ENCODE assay signal across 11 cellular contexts in the genomic region with DNA sequence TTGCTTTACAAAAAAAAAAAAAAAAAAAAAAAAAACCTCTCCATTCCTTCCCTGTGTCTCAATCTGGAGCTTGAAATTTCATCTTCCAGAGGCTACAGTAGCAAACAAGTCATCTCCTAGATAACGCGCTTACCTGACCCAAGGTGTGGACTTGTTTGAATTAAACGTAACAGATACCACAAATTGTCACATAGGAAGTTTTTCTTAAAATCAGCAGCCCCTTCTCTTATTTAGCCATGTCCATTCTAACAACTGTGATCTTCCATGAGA. TPM values are rescaled to one million over a fixed set of nuclear protein-coding genes. Genes with fewer than 3 reads are reported as not detected.
A peak's percentile ranks its signal among the peaks of the same experiment; 100 is the strongest.
DNase-seq lines count a peak whose midpoint lies in the region; ATAC-seq and TF ChIP-seq lines count a peak whose summit lies in the region.
"Had no signal": no experiment of that assay in that cellular context is flagged by ENCODE, and none has a peak within 500 bp of the region (broad histone marks: within the 10 kb centered on the region; RNA-seq: fewer than 3 reads in every experiment).

No MANE protein-coding gene starts in this region.

- H3K79me2 ChIP-seq in GM23248 (ENCODE audit: insufficient read depth) (peaks cover 67% of the 10 kb centered on the region), OCI-LY7 (ENCODE audit: insufficient read depth, low read depth, low read length) (peaks cover 41% of the 10 kb centered on the region; the same call in 1 of the 2 replicates)

- no TSS peak for BruUV-seq in OCI-LY7 (replicated peaks; lab: Mats Ljungman, UMichigan)

- peak overlapping the region; percentile 90 for H3K4me3 ChIP-seq in GM23248
- peak overlapping the region; percentile 91 for H3K4me3 ChIP-seq in OCI-LY7 (ENCODE audit: low read depth, low read length, poor library complexity, severe bottlenecking)
- H3K4me3 ChIP-seq in endocrine pancreas (ENCODE audit: control insufficient read depth, insufficient read depth, low read length) = peak overlapping the region; percentile 80
- peak overlapping the region in 2 of 4 donors; percentile 65 to 98 for H3K4me3 ChIP-seq in sigmoid colon
- no peak overlapping the region for H3K4me3 ChIP-seq in BE2C (ENCODE audit: low read depth, low read length)
- H3K4me3 ChIP-seq: SJSA1 had no signal

- TF ChIP-seq CTCF in OCI-LY7 (conservative IDR thresholded peaks at IDR 0.05; ENCODE audit: low read length) (no peak), sigmoid colon (IDR thresholded peaks at IDR 0.05) (no peak), BE2C (IDR thresholded peaks at IDR 0.05; ENCODE audit: low read depth, low read length) (no peak)

- no peak for TF ChIP-seq EP300 in sigmoid colon (IDR thresholded peaks at IDR 0.05)

- no peaks in the 10 kb centered on the region for H3F3A ChIP-seq in GM23248 (ENCODE audit: insufficient read depth)

- H3K9ac ChIP-seq in GM23248 (no peak overlapping the region), endocrine pancreas (ENCODE audit: control insufficient read depth, insufficient read depth, low read length) (no peak overlapping the region)

- DNase-seq in GM23248 (no peak), OCI-LY7 (ENCODE audit: low spot score) (no peak), sigmoid colon (no peak), BE2C (no peak), hepatic stellate cell (ENCODE audit: low spot score) (no peak)
- DNase-seq: foreskin melanocyte, left ventricle myocardium inferior, NCI-H510A treated with DMSO at 0.1 percent for 48 hours had no signal

- intact Hi-C loops in OCI-LY7 (cut with micrococcal nuclease; ENCODE audit: unreplicated experiment) = loop anchor here (10.0 kb wide), 1 partner anchor 49 kb away; no protein-coding TSS in a partner anchor
- intact Hi-C loops in sigmoid colon (cut with DNase I) = no loop called here

- no peak overlapping the region for H3K27ac ChIP-seq in GM23248
- no peak overlapping the region for H3K27ac ChIP-seq in OCI-LY7 (ENCODE audit: low read depth, low read length, poor library complexity, severe bottlenecking)
- peak overlapping the region in 3 of 4 donors; percentile 84 to 94 (median 94) for H3K27ac ChIP-seq in sigmoid colon
- H3K27ac ChIP-seq: SJSA1 had no signal

- H3K4me1 ChIP-seq in GM23248 (ENCODE audit: insufficient read depth) = peaks cover 16% of the 10 kb centered on the region
- peaks cover 46% of the 10 kb centered on the region for H3K4me1 ChIP-seq in OCI-LY7 (ENCODE audit: insufficient read depth, low read length, poor library complexity, severe bottlenecking)
- H3K4me1 ChIP-seq in endocrine pancreas (ENCODE audit: control insufficient read depth, insufficient read depth, low read length) = peaks cover 27% of the 10 kb centered on the region
- peaks cover 0 to 70% (median 66%) of the 10 kb centered on the region in 4 donors for H3K4me1 ChIP-seq in sigmoid colon
- peaks cover 3% of the 10 kb centered on the region for H3K4me1 ChIP-seq in BE2C

- POLR2A ChIA-PET in OCI-LY7 (lab: Charles Lee) = interaction anchor here (0.6 to 0.8 kb wide), 4 partner anchors 19 to 103 kb away, joined by 3 to 6 read pairs (median 4); no protein-coding TSS in a partner anchor

- H3K4me2 ChIP-seq in GM23248 (ENCODE audit: unreplicated experiment) = no peak overlapping the region
- peak overlapping the region; percentile 91 for H3K4me2 ChIP-seq in OCI-LY7 (ENCODE audit: low read length)

- WGBS in GM23248 (ENCODE audit: low coverage in 1 of 2, low lambda C conversion rate in 2 of 2, missing lambda C conversion rate in 2 of 2), 2 experiments = 85 to 86% methylated on average over 3 of the region's 3 CpGs
- 83 to 91% methylated on average over 3 of the region's 3 CpGs for WGBS in sigmoid colon, 2 donors

- TF ChIP-seq POLR2A in sigmoid colon (IDR thresholded peaks at IDR 0.05) = no peak

- H3K36me3 ChIP-seq in GM23248 (ENCODE audit: low read depth) (no peaks in the 10 kb centered on the region), OCI-LY7 (ENCODE audit: insufficient read depth, low read length) (no peaks in the 10 kb centered on the region), endocrine pancreas (ENCODE audit: control insufficient read depth, insufficient read depth, low read length) (no peaks in the 10 kb centered on the region), sigmoid colon (no peaks in the 10 kb centered on the region), BE2C (no peaks in the 10 kb centered on the region)
- H3K36me3 ChIP-seq: left ventricle myocardium inferior had no signal

- CTCF ChIA-PET in OCI-LY7 (lab: Charles Lee; ENCODE audit: unreplicated experiment) = interaction anchor here (1.1 kb wide), 1 partner anchor 52 kb away, joined by 3 read pairs; no protein-coding TSS in a partner anchor

- H3K27me3 ChIP-seq in GM23248 (replicated peaks; ENCODE audit: insufficient read depth) = no peaks in the 10 kb centered on the region
- H3K27me3 ChIP-seq in endocrine pancreas (ENCODE audit: control insufficient read depth, insufficient read depth, low read length) = no peaks in the 10 kb centered on the region
- no peaks in the 10 kb centered on the region for H3K27me3 ChIP-seq in sigmoid colon
- H3K27me3 ChIP-seq in BE2C = no peaks in the 10 kb centered on the region
- H3K27me3 ChIP-seq: SJSA1 had no signal

- H4K20me1 ChIP-seq in GM23248 (ENCODE audit: insufficient read depth) (peaks cover 6% of the 10 kb centered on the region; the same call in 1 of the 2 replicates), OCI-LY7 (ENCODE audit: insufficient read depth, low read length) (peaks cover 23% of the 10 kb centered on the region; the same call in 1 of the 2 replicates)

- in situ Hi-C loops in GM23248 (cut with MboI) = no loop called here

- H2AFZ ChIP-seq in GM23248 = no peak overlapping the region
- no peak overlapping the region for H2AFZ ChIP-seq in OCI-LY7 (ENCODE audit: low read length)

- H3K9me3 ChIP-seq in GM23248 (ENCODE audit: low read depth) (no peaks in the 10 kb centered on the region), OCI-LY7 (ENCODE audit: low read length) (no peaks in the 10 kb centered on the region), endocrine pancreas (ENCODE audit: control insufficient read depth, low read length) (no peaks in the 10 kb centered on the region), sigmoid colon (no peaks in the 10 kb centered on the region), BE2C (no peaks in the 10 kb centered on the region)
- H3K9me3 ChIP-seq: left ventricle myocardium inferior had no signal

- no peaks in the 10 kb centered on the region for H3K9me2 ChIP-seq in GM23248 (ENCODE audit: insufficient read depth)
- H3K9me2 ChIP-seq in OCI-LY7 (ENCODE audit: insufficient read depth, low read length) = no peaks in the 10 kb centered on the region

- ATAC-seq in HG03095 (IDR thresholded peaks at IDR 0.05; ENCODE audit: unreplicated experiment) = no peak

RNA-seq across cellular contexts. Expression of a gene that starts 2.0 kb away (rescaled TPM):
- total RNA-seq in GM23248 (2014; rRNA removed; shearing (Covaris generic)) = 21.8 and 23.5 TPM in 2 replicates
- polyA plus RNA-seq in GM23248 (2016; fragmentation: Nextera tagmentation; extraction: Ambion mirVana) = 11.9 and 13.8 TPM in 2 replicates
- total RNA-seq in OCI-LY7 (2014; rRNA removed; shearing (Covaris generic)) = 32.4 and 33.3 TPM in 2 replicates
- total RNA-seq in OCI-LY7 (2022) = 46.7 and 50.5 TPM in 2 replicates
- total RNA-seq in sigmoid colon = 100 to 1,000 TPM in 1 of 4 donors, 10 to 100 TPM in 3; 93.5 to 117 (median 98.4) TPM
- polyA plus RNA-seq in sigmoid colon = 10 to 100 TPM; 11.3 to 37.5 (median 13.2) TPM
- 19.0 TPM for polyA plus RNA-seq in BE2C (2012; ENCODE audit: insufficient read depth, insufficient read length, low read depth)

RNA-seq across cellular contexts. Expression of a gene that starts 14.1 kb away (rescaled TPM):
- 21.2 and 26.3 TPM in 2 replicates for total RNA-seq in GM23248 (2014; rRNA removed; shearing (Covaris generic))
- polyA plus RNA-seq in GM23248 (2016; fragmentation: Nextera tagmentation; extraction: Ambion mirVana) = 6.7 and 6.8 TPM in 2 replicates
- total RNA-seq in OCI-LY7 (2014; rRNA removed; shearing (Covaris generic)) = 1.9 and 3.8 TPM in 2 replicates
- 7.9 TPM in 2 replicates for total RNA-seq in OCI-LY7 (2022)
- 10 to 100 TPM; 57.2 to 91.0 (median 80.8) TPM for total RNA-seq in sigmoid colon
- 10 to 100 TPM in 2 of 3 donors, 1 to 10 TPM in 1; 7.4 to 39.2 (median 13.2) TPM for polyA plus RNA-seq in sigmoid colon
- 11.8 TPM for polyA plus RNA-seq in BE2C (2012; ENCODE audit: insufficient read depth, insufficient read length, low read depth)

Comparison
In these comparisons a context has a peak if more than half of its experiments do, and no peak if none do; other contexts are left out.
1. H3K27ac ChIP-seq: peak in sigmoid colon (3 of 4); none in GM23248 (single experiment) and OCI-LY7 (single experiment).